Comparison of ENCODE assay signal across 17 cellular contexts in genomic region chr3:69121513-69121912, GRCh38. TPM values are rescaled to one million over a fixed set of nuclear protein-coding genes. Genes with fewer than 3 reads are reported as not detected.
DNase-seq lines count a peak whose midpoint lies in the region; ATAC-seq and TF ChIP-seq lines count a peak whose summit lies in the region.
"Had no signal": no experiment of that assay in that cellular context is flagged by ENCODE, and none has a peak within 500 bp of the region (broad histone marks: within the 10 kb centered on the region; RNA-seq: fewer than 3 reads in every experiment).

No MANE protein-coding gene starts in this region.

- no peak overlapping the region for H3K27ac ChIP-seq in MM.1S (ENCODE audit: low read length)
- peak overlapping the region; percentile 54 to 91 (median 80) for H3K27ac ChIP-seq in heart left ventricle
- H3K27ac ChIP-seq in neural progenitor cell: no peak overlapping the region
- peak overlapping the region; percentile 3 for H3K27ac ChIP-seq in substantia nigra (ENCODE audit: low read depth, low read length, poor library complexity, severe bottlenecking)
- H3K27ac ChIP-seq: cardiac muscle cell, RWPE1 had no signal

- H3K4me2 ChIP-seq in MM.1S (ENCODE audit: low read depth, low read length) (peak overlapping the region; percentile 27; the same call in 1 of the 2 replicates), neural progenitor cell (no peak overlapping the region)

- no peak for TF ChIP-seq POLR2A in heart left ventricle (IDR thresholded peaks at IDR 0.05)

- H2AFZ ChIP-seq in MM.1S (ENCODE audit: low read length) (peak overlapping the region; percentile 53; the same call in 1 of the 2 replicates), neural progenitor cell (replicated peaks) (peak overlapping the region; percentile 11)

- H3K36me3 ChIP-seq in MM.1S (replicated peaks; ENCODE audit: insufficient read depth, low read length) (no peaks in the 10 kb centered on the region), heart left ventricle (peaks cover 0 to 7% (median 0%) of the 10 kb centered on the region in 9 donors), neural progenitor cell (no peaks in the 10 kb centered on the region)
- H3K36me3 ChIP-seq: cardiac muscle cell had no signal

- no peaks in the 10 kb centered on the region for H3K9me3 ChIP-seq in MM.1S (replicated peaks; ENCODE audit: insufficient read depth, low read length)
- no peaks in the 10 kb centered on the region for H3K9me3 ChIP-seq in heart left ventricle
- H3K9me3 ChIP-seq in neural progenitor cell (ENCODE audit: low read depth): no peaks in the 10 kb centered on the region

- no peak overlapping the region for H3K4me3 Mint-ChIP-seq in neural progenitor cell
- H3K4me3 Mint-ChIP-seq in stimulated activated effector memory CD8-positive, alpha-beta T cell treated with anti-CD3 and anti-CD28 coated beads, Interleukin-12 subunit alpha, Interleukin-12 subunit beta, amount 100 ng/mL, for 72 hours: no peak overlapping the region
- H3K4me3 Mint-ChIP-seq: activated T-helper 17 cell treated with anti-CD3 and anti-CD28 coated beads, Interleukin-2, amount 50 U/mL, for 72 hours; CD4-positive, CD25-positive, alpha-beta regulatory T cell; WTC11 had no signal

- 48 to 67% (median 56%) methylated on average over 6 of the region's 6 CpGs for WGBS in heart left ventricle, 4 donors

- H4K20me1 ChIP-seq in MM.1S (ENCODE audit: insufficient read depth, low read length) (no peaks in the 10 kb centered on the region), neural progenitor cell (ENCODE audit: low read depth) (no peaks in the 10 kb centered on the region)

- intact Hi-C loops in heart left ventricle (cut with DNase I): loop anchor here in 3 of 10 donors (1.0 to 5.0 kb wide), 4 partner anchors 34 to 71 kb away; partner anchors contain the start of genes ARL6IP5 (in 1 of the 3) and UBA3 (in 1 of the 3)

- H3K36me3 Mint-ChIP-seq in neural progenitor cell: no peaks in the 10 kb centered on the region
- no peaks in the 10 kb centered on the region for H3K36me3 Mint-ChIP-seq in stimulated activated effector memory CD8-positive, alpha-beta T cell treated with anti-CD3 and anti-CD28 coated beads, Interleukin-12 subunit alpha, Interleukin-12 subunit beta, amount 100 ng/mL, for 72 hours
- H3K36me3 Mint-ChIP-seq: activated naive CD4-positive, alpha-beta T cell treated with anti-CD3 and anti-CD28 coated beads, Interleukin-2, amount 50 U/mL, for 72 hours; CD4-positive, CD25-positive, alpha-beta regulatory T cell; WTC11 had no signal

- H3K27me3 ChIP-seq in MM.1S (replicated peaks; ENCODE audit: insufficient read depth, low read length) (no peaks in the 10 kb centered on the region), heart left ventricle (no peaks in the 10 kb centered on the region), neural progenitor cell (no peaks in the 10 kb centered on the region)
- H3K27me3 ChIP-seq: cardiac muscle cell had no signal

- H3K27me3 Mint-ChIP-seq in neural progenitor cell (ENCODE audit: insufficient read depth, low read depth): no peaks in the 10 kb centered on the region
- H3K27me3 Mint-ChIP-seq: activated T-helper 17 cell treated with anti-CD3 and anti-CD28 coated beads, Interleukin-2, amount 50 U/mL, for 72 hours had no signal

- no peaks in the 10 kb centered on the region for H3K79me2 ChIP-seq in MM.1S (ENCODE audit: low read length)
- no peaks in the 10 kb centered on the region for H3K79me2 ChIP-seq in neural progenitor cell (ENCODE audit: low read depth)

- no peaks in the 10 kb centered on the region for H3K9me3 Mint-ChIP-seq in neural progenitor cell
- H3K9me3 Mint-ChIP-seq in stimulated activated effector memory CD8-positive, alpha-beta T cell treated with anti-CD3 and anti-CD28 coated beads, Interleukin-12 subunit alpha, Interleukin-12 subunit beta, amount 100 ng/mL, for 72 hours: no peaks in the 10 kb centered on the region
- H3K9me3 Mint-ChIP-seq: activated naive CD4-positive, alpha-beta T cell treated with anti-CD3 and anti-CD28 coated beads, Interleukin-2, amount 50 U/mL, for 72 hours; activated T-helper 17 cell treated with anti-CD3 and anti-CD28 coated beads, Interleukin-2, amount 50 U/mL, for 72 hours; CD4-positive, CD25-positive, alpha-beta regulatory T cell; WTC11 had no signal

- peaks cover 7% of the 10 kb centered on the region for H3K4me1 Mint-ChIP-seq in neural progenitor cell
- H3K4me1 Mint-ChIP-seq in stimulated activated effector memory CD8-positive, alpha-beta T cell treated with anti-CD3 and anti-CD28 coated beads, Interleukin-12 subunit alpha, Interleukin-12 subunit beta, amount 100 ng/mL, for 72 hours: no peaks in the 10 kb centered on the region
- H3K4me1 Mint-ChIP-seq: activated T-helper 17 cell treated with anti-CD3 and anti-CD28 coated beads, Interleukin-2, amount 50 U/mL, for 72 hours had no signal

- no peaks in the 10 kb centered on the region for H3K9me2 ChIP-seq in MM.1S (replicated peaks; ENCODE audit: insufficient read depth, low read length)

- DNase-seq in MM.1S: no peak
- DNase-seq in heart left ventricle: no peak
- DNase-seq in neural progenitor cell (ENCODE audit: low spot score): no peak
- DNase-seq in substantia nigra (lab: John Stamatoyannopoulos, UW): no peak
- no peak for DNase-seq in stimulated activated CD4-positive, alpha-beta T cell treated with anti-CD3 and anti-CD28 coated beads, Interleukin-1b, Interleukin-23, amount 100 ng/mL, for 48 hours
- no peak for DNase-seq in stimulated activated effector memory CD8-positive, alpha-beta T cell treated with anti-CD3 and anti-CD28 coated beads, Interleukin-12 subunit alpha, Interleukin-12 subunit beta, amount 100 ng/mL, for 72 hours (ENCODE audit: low spot score in 2 of 2)
- DNase-seq in stimulated activated CD4-positive, alpha-beta T cell treated with anti-CD3 and anti-CD28 coated beads, Interleukin-12 subunit alpha, Interleukin-12 subunit beta, amount 100 ng/mL, for 4 hours: no peak

- ATAC-seq in heart left ventricle: peak; percentile 24 to 61 (median 43)
- ATAC-seq in stimulated activated effector memory CD8-positive, alpha-beta T cell treated with anti-CD3 and anti-CD28 coated beads, Interleukin-12 subunit alpha, Interleukin-12 subunit beta, amount 100 ng/mL, for 72 hours: no peak

- no peak overlapping the region for H3K9ac ChIP-seq in MM.1S (ENCODE audit: low read length)
- no peak overlapping the region for H3K9ac ChIP-seq in neural progenitor cell

- H3K27ac Mint-ChIP-seq in neural progenitor cell: no peak overlapping the region
- no peak overlapping the region for H3K27ac Mint-ChIP-seq in stimulated activated effector memory CD8-positive, alpha-beta T cell treated with anti-CD3 and anti-CD28 coated beads, Interleukin-12 subunit alpha, Interleukin-12 subunit beta, amount 100 ng/mL, for 72 hours
- H3K27ac Mint-ChIP-seq: activated naive CD4-positive, alpha-beta T cell treated with anti-CD3 and anti-CD28 coated beads, Interleukin-2, amount 50 U/mL, for 72 hours; activated T-helper 17 cell treated with anti-CD3 and anti-CD28 coated beads, Interleukin-2, amount 50 U/mL, for 72 hours; WTC11 had no signal

- H3F3A ChIP-seq in MM.1S (ENCODE audit: insufficient read depth, low read length) (no peaks in the 10 kb centered on the region), neural progenitor cell (ENCODE audit: low read depth) (no peaks in the 10 kb centered on the region)

- TF ChIP-seq CTCF in MM.1S (IDR thresholded peaks at IDR 0.05; ENCODE audit: low read length) (no peak), heart left ventricle (IDR thresholded peaks at IDR 0.05) (no peak), neural progenitor cell (IDR thresholded peaks at IDR 0.05) (no peak)

- H3K4me3 ChIP-seq in MM.1S (ENCODE audit: low read length) (no peak overlapping the region), heart left ventricle (peak overlapping the region; percentile 21 to 63 (median 50)), neural progenitor cell (no peak overlapping the region)
- H3K4me3 ChIP-seq: cardiac muscle cell had no signal

- H3K4me1 ChIP-seq in MM.1S (ENCODE audit: low read length) (peaks cover 7% of the 10 kb centered on the region), heart left ventricle (peaks cover 0 to 19% (median 4%) of the 10 kb centered on the region in 12 donors), neural progenitor cell (no peaks in the 10 kb centered on the region)

RNA-seq across cellular contexts. Expression of gene LMOD3, which starts 0.9 kb away (rescaled TPM):
- total RNA-seq in heart left ventricle (100 to 1,000 TPM in 8 of 9 donors, 10 to 100 TPM in 1; 95.9 to 233 (median 159) TPM), neural progenitor cell (ENCODE audit: low replicate concordance) (not detected in 2 replicates)
- polyA plus RNA-seq in heart left ventricle: 10 to 100 TPM; 38.6 to 99.8 TPM
- total RNA-seq: activated naive CD4-positive, alpha-beta T cell treated with anti-CD3 and anti-CD28 coated beads, Interleukin-2, amount 50 U/mL, for 72 hours; activated T-helper 17 cell treated with anti-CD3 and anti-CD28 coated beads, Interleukin-2, amount 50 U/mL, for 72 hours; CD4-positive, CD25-positive, alpha-beta regulatory T cell; H4; osteoblast; WTC11 had no signal
- polyA plus RNA-seq: aorta, keratinocyte had no signal

RNA-seq across cellular contexts. Expression of gene ARL6IP5, which starts 36.8 kb away (rescaled TPM):
- total RNA-seq in heart left ventricle: 100 to 1,000 TPM; 164 to 231 (median 197) TPM
- 100 to 1,000 TPM; 245 to 256 TPM for polyA plus RNA-seq in heart left ventricle
- 50.5 and 72.4 TPM in 2 replicates for total RNA-seq in neural progenitor cell (ENCODE audit: low replicate concordance)

RNA-seq across cellular contexts. Expression of gene UBA3, which starts 41.3 kb away (rescaled TPM):
- total RNA-seq in heart left ventricle: 100 to 1,000 TPM in 2 of 9 donors, 10 to 100 TPM in 7; 70.9 to 117 (median 79.4) TPM
- 10 to 100 TPM; 45.1 to 57.7 TPM for polyA plus RNA-seq in heart left ventricle
- 102 and 144 TPM in 2 replicates for total RNA-seq in neural progenitor cell (ENCODE audit: low replicate concordance)

Comparison
In these comparisons a context has a peak if more than half of its experiments do, and no peak if none do; other contexts are left out.
1. H3K27ac ChIP-seq: peak in heart left ventricle (12 of 12) and substantia nigra (single experiment); none in MM.1S (single experiment) and neural progenitor cell (single experiment).
2. H3K4me3 ChIP-seq: peak in heart left ventricle (12 of 12); none in MM.1S (single experiment) and neural progenitor cell (single experiment).
3. RNA of gene LMOD3, which starts 0.9 kb away (total RNA-seq): 95.9 to 233 TPM in heart left ventricle; not detected in neural progenitor cell; every median in the first group is over 10 times any median in the second.